Comparison of ENCODE assay signal across 2 cellular contexts in the genomic region with DNA sequence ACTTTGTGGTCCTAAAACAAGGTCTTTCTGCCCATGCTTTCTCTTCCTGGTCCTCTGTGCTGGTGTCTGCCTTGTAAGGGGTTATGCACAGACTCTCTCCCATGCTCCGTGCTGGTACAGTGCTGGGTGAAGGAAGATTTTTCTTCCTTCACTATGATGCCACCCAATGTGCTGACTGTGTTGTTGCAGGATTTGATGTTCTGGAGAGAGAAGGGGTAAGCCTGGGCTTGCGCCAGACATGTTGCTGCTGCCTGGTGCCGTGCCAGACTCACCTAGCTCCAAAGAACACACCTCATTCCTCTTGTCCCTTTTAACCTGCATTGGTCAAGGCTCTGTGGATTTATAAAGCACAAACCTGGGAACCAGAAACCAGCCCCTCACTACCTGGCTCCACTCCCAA.
A peak's percentile ranks its signal among the peaks of the same experiment; 100 is the strongest.
TF ChIP-seq lines count a peak whose summit lies in the region.

No MANE protein-coding gene starts in this region.

TF ChIP-seq in A549, 52 proteins besides CTCF, POLR2A, EP300 and RAD21:
- TF ChIP-seq, protein P1, sequence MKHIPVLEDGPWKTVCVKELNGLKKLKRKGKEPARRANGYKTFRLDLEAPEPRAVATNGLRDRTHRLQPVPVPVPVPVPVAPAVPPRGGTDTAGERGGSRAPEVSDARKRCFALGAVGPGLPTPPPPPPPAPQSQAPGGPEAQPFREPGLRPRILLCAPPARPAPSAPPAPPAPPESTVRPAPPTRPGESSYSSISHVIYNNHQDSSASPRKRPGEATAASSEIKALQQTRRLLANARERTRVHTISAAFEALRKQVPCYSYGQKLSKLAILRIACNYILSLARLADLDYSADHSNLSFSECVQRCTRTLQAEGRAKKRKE (CRISPR knock-in tag; IDR thresholded peaks at IDR 0.05; ENCODE audit: low read depth) = no peak
- TF ChIP-seq CHD4 (IDR thresholded peaks at IDR 0.05; ENCODE audit: borderline replicate concordance) = no peak
- no peak for TF ChIP-seq EHMT2 (IDR thresholded peaks at IDR 0.05; ENCODE audit: low read depth)
- no peak for TF ChIP-seq NFE2L2 (conservative IDR thresholded peaks at IDR 0.05; ENCODE audit: low read length)
- TF ChIP-seq, protein P2, sequence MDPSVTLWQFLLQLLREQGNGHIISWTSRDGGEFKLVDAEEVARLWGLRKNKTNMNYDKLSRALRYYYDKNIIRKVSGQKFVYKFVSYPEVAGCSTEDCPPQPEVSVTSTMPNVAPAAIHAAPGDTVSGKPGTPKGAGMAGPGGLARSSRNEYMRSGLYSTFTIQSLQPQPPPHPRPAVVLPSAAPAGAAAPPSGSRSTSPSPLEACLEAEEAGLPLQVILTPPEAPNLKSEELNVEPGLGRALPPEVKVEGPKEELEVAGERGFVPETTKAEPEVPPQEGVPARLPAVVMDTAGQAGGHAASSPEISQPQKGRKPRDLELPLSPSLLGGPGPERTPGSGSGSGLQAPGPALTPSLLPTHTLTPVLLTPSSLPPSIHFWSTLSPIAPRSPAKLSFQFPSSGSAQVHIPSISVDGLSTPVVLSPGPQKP (IDR thresholded peaks at IDR 0.05; ENCODE audit: low read depth, low read length) = no peak
- TF ChIP-seq GATA3 (IDR thresholded peaks at IDR 0.05; ENCODE audit: borderline replicate concordance) = no peak
- TF ChIP-seq, protein P3, sequence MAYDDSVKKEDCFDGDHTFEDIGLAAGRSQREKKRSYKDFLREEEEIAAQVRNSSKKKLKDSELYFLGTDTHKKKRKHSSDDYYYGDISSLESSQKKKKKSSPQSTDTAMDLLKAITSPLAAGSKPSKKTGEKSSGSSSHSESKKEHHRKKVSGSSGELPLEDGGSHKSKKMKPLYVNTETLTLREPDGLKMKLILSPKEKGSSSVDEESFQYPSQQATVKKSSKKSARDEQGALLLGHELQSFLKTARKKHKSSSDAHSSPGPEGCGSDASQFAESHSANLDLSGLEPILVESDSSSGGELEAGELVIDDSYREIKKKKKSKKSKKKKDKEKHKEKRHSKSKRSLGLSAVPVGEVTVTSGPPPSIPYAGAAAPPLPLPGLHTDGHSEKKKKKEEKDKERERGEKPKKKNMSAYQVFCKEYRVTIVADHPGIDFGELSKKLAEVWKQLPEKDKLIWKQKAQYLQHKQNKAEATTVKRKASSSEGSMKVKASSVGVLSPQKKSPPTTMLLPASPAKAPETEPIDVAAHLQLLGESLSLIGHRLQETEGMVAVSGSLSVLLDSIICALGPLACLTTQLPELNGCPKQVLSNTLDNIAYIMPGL (CRISPR knock-in tag; IDR thresholded peaks at IDR 0.05; ENCODE audit: borderline replicate concordance) = no peak
- TF ChIP-seq HOXA7 (CRISPR knock-in tag; IDR thresholded peaks at IDR 0.05) = no peak
- no peak for TF ChIP-seq FOSL2 (IDR thresholded peaks at IDR 0.05)
- no peak for TF ChIP-seq FOSL2 (CRISPR knock-in tag; IDR thresholded peaks at IDR 0.05)
- no peak for TF ChIP-seq FOSB (CRISPR knock-in tag; IDR thresholded peaks at IDR 0.05)
- no peak for TF ChIP-seq HOXB5 (CRISPR knock-in tag; IDR thresholded peaks at IDR 0.05)
- no peak for TF ChIP-seq CHD2 (IDR thresholded peaks at IDR 0.05; ENCODE audit: low read length, partially characterized antibody)
- TF ChIP-seq NPAS2 (CRISPR knock-in tag; IDR thresholded peaks at IDR 0.05; ENCODE audit: borderline replicate concordance) = no peak
- no peak for TF ChIP-seq ZFP36 (IDR thresholded peaks at IDR 0.05; ENCODE audit: borderline replicate concordance, partially characterized antibody)
- no peak for TF ChIP-seq TP53 (CRISPR knock-in tag; IDR thresholded peaks at IDR 0.05)
- TF ChIP-seq RARB (CRISPR knock-in tag; IDR thresholded peaks at IDR 0.05) = no peak
- TF ChIP-seq ZC3H11A (IDR thresholded peaks at IDR 0.05) = no peak
- no peak for TF ChIP-seq FOXS1 (CRISPR knock-in tag; IDR thresholded peaks at IDR 0.05)
- no peak for TF ChIP-seq NR3C1 (IDR thresholded peaks at IDR 0.05)

TF ChIP-seq in HepG2, 621 proteins besides CTCF, POLR2A, EP300 and RAD21 (continues in another document):
- TF ChIP-seq, protein P4, sequence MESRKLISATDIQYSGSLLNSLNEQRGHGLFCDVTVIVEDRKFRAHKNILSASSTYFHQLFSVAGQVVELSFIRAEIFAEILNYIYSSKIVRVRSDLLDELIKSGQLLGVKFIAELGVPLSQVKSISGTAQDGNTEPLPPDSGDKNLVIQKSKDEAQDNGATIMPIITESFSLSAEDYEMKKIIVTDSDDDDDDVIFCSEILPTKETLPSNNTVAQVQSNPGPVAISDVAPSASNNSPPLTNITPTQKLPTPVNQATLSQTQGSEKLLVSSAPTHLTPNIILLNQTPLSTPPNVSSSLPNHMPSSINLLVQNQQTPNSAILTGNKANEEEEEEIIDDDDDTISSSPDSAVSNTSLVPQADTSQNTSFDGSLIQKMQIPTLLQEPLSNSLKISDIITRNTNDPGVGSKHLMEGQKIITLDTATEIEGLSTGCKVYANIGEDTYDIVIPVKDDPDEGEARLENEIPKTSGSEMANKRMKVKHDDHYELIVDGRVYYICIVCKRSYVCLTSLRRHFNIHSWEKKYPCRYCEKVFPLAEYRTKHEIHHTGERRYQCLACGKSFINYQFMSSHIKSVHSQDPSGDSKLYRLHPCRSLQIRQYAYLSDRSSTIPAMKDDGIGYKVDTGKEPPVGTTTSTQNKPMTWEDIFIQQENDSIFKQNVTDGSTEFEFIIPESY (CRISPR knock-in tag; IDR thresholded peaks at IDR 0.05) = no peak
- TF ChIP-seq STAG1 (CRISPR knock-in tag; IDR thresholded peaks at IDR 0.05) (peak; percentile 66), ZBTB20 (CRISPR knock-in tag; IDR thresholded peaks at IDR 0.05; ENCODE audit: borderline replicate concordance, low read depth) (no peak), ZFP62 (CRISPR knock-in tag; IDR thresholded peaks at IDR 0.05) (no peak), SALL1 (CRISPR knock-in tag; IDR thresholded peaks at IDR 0.05) (peak; percentile 17; the same call in 1 of the 2 replicates), ZNF713 (CRISPR knock-in tag; IDR thresholded peaks at IDR 0.05) (no peak), ZNF563 (CRISPR knock-in tag; IDR thresholded peaks at IDR 0.05) (no peak), FIP1L1 (IDR thresholded peaks at IDR 0.05; ENCODE audit: borderline replicate concordance, insufficient read depth, low read depth, low read length) (no peak), HOXA7 (CRISPR knock-in tag; IDR thresholded peaks at IDR 0.05) (no peak), CCDC6 (CRISPR knock-in tag; IDR thresholded peaks at IDR 0.05) (no peak), ZNF629 (CRISPR knock-in tag; conservative IDR thresholded peaks at IDR 0.05) (no peak), PAX8 (CRISPR knock-in tag; IDR thresholded peaks at IDR 0.05; ENCODE audit: borderline replicate concordance) (no peak), KDM1A (CRISPR knock-in tag; IDR thresholded peaks at IDR 0.05) (no peak), CREB1 (IDR thresholded peaks at IDR 0.05) (no peak), CREB1 (CRISPR knock-in tag; IDR thresholded peaks at IDR 0.05) (no peak), KDM3A (CRISPR knock-in tag; IDR thresholded peaks at IDR 0.05; ENCODE audit: low read depth) (no peak), ZNF253 (CRISPR knock-in tag; IDR thresholded peaks at IDR 0.05; ENCODE audit: borderline replicate concordance) (no peak), ZNF530 (CRISPR knock-in tag; IDR thresholded peaks at IDR 0.05; ENCODE audit: low read depth) (no peak), IRF2 (CRISPR knock-in tag; IDR thresholded peaks at IDR 0.05) (0 out of 2 replicates have a peak, but pooled peaks have one; percentile 30), ZBTB3 (CRISPR knock-in tag; IDR thresholded peaks at IDR 0.05; ENCODE audit: borderline replicate concordance, low read depth) (no peak), FOXJ3 (CRISPR knock-in tag; IDR thresholded peaks at IDR 0.05; ENCODE audit: borderline replicate concordance) (no peak), SMAD9 (CRISPR knock-in tag; IDR thresholded peaks at IDR 0.05) (no peak), RARA (CRISPR knock-in tag; IDR thresholded peaks at IDR 0.05) (no peak), RBM22 (optimal IDR thresholded peaks at IDR 0.05; ENCODE audit: low read length) (no peak), ZNF790 (CRISPR knock-in tag; IDR thresholded peaks at IDR 0.05; ENCODE audit: borderline replicate concordance) (no peak), SOX13 (IDR thresholded peaks at IDR 0.05) (no peak), SOX13 (CRISPR knock-in tag; conservative IDR thresholded peaks at IDR 0.05 in 1 of 2, IDR thresholded peaks at IDR 0.05 in 1 of 2) (no peak), GATAD1 (CRISPR knock-in tag; IDR thresholded peaks at IDR 0.05) (no peak), XRCC5 (optimal IDR thresholded peaks at IDR 0.05; ENCODE audit: low read length) (no peak), ZNF33B (CRISPR knock-in tag; IDR thresholded peaks at IDR 0.05) (no peak), HDAC2 (CRISPR knock-in tag; IDR thresholded peaks at IDR 0.05) (no peak), SMC3 (IDR thresholded peaks at IDR 0.05; ENCODE audit: low read length) (peak; percentile 42; the same call in 1 of the 2 replicates), ZNF879 (CRISPR knock-in tag; IDR thresholded peaks at IDR 0.05) (no peak), BRD4 (CRISPR knock-in tag; IDR thresholded peaks at IDR 0.05) (no peak), ZSCAN22 (CRISPR knock-in tag; IDR thresholded peaks at IDR 0.05) (no peak), ZNF577 (CRISPR knock-in tag; IDR thresholded peaks at IDR 0.05; ENCODE audit: borderline replicate concordance, low read depth) (no peak)
- TF ChIP-seq, protein P5, sequence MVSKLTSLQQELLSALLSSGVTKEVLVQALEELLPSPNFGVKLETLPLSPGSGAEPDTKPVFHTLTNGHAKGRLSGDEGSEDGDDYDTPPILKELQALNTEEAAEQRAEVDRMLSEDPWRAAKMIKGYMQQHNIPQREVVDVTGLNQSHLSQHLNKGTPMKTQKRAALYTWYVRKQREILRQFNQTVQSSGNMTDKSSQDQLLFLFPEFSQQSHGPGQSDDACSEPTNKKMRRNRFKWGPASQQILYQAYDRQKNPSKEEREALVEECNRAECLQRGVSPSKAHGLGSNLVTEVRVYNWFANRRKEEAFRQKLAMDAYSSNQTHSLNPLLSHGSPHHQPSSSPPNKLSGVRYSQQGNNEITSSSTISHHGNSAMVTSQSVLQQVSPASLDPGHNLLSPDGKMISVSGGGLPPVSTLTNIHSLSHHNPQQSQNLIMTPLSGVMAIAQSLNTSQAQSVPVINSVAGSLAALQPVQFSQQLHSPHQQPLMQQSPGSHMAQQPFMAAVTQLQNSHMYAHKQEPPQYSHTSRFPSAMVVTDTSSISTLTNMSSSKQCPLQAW (CRISPR knock-in tag; IDR thresholded peaks at IDR 0.05) = no peak
- TF ChIP-seq, protein P6, sequence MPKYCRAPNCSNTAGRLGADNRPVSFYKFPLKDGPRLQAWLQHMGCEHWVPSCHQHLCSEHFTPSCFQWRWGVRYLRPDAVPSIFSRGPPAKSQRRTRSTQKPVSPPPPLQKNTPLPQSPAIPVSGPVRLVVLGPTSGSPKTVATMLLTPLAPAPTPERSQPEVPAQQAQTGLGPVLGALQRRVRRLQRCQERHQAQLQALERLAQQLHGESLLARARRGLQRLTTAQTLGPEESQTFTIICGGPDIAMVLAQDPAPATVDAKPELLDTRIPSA (CRISPR knock-in tag; IDR thresholded peaks at IDR 0.05; ENCODE audit: borderline replicate concordance) = no peak
- TF ChIP-seq, protein P7, sequence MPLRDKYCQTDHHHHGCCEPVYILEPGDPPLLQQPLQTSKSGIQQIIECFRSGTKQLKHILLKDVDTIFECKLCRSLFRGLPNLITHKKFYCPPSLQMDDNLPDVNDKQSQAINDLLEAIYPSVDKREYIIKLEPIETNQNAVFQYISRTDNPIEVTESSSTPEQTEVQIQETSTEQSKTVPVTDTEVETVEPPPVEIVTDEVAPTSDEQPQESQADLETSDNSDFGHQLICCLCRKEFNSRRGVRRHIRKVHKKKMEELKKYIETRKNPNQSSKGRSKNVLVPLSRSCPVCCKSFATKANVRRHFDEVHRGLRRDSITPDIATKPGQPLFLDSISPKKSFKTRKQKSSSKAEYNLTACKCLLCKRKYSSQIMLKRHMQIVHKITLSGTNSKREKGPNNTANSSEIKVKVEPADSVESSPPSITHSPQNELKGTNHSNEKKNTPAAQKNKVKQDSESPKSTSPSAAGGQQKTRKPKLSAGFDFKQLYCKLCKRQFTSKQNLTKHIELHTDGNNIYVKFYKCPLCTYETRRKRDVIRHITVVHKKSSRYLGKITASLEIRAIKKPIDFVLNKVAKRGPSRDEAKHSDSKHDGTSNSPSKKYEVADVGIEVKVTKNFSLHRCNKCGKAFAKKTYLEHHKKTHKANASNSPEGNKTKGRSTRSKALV (CRISPR knock-in tag; IDR thresholded peaks at IDR 0.05) = no peak
- TF ChIP-seq, protein P8, sequence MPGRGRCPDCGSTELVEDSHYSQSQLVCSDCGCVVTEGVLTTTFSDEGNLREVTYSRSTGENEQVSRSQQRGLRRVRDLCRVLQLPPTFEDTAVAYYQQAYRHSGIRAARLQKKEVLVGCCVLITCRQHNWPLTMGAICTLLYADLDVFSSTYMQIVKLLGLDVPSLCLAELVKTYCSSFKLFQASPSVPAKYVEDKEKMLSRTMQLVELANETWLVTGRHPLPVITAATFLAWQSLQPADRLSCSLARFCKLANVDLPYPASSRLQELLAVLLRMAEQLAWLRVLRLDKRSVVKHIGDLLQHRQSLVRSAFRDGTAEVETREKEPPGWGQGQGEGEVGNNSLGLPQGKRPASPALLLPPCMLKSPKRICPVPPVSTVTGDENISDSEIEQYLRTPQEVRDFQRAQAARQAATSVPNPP (CRISPR knock-in tag; IDR thresholded peaks at IDR 0.05) = 0 out of 2 replicates have a peak, but pooled peaks have one; percentile 2
- TF ChIP-seq, protein P9, sequence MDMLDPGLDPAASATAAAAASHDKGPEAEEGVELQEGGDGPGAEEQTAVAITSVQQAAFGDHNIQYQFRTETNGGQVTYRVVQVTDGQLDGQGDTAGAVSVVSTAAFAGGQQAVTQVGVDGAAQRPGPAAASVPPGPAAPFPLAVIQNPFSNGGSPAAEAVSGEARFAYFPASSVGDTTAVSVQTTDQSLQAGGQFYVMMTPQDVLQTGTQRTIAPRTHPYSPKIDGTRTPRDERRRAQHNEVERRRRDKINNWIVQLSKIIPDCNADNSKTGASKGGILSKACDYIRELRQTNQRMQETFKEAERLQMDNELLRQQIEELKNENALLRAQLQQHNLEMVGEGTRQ (IDR thresholded peaks at IDR 0.05; ENCODE audit: low read depth, low read length) = no peak
- TF ChIP-seq, protein P9 (CRISPR knock-in tag; IDR thresholded peaks at IDR 0.05; ENCODE audit: borderline replicate concordance) = no peak
- TF ChIP-seq, protein P10, sequence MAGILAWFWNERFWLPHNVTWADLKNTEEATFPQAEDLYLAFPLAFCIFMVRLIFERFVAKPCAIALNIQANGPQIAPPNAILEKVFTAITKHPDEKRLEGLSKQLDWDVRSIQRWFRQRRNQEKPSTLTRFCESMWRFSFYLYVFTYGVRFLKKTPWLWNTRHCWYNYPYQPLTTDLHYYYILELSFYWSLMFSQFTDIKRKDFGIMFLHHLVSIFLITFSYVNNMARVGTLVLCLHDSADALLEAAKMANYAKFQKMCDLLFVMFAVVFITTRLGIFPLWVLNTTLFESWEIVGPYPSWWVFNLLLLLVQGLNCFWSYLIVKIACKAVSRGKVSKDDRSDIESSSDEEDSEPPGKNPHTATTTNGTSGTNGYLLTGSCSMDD (CRISPR knock-in tag; IDR thresholded peaks at IDR 0.05) = no peak
- TF ChIP-seq, protein P11, sequence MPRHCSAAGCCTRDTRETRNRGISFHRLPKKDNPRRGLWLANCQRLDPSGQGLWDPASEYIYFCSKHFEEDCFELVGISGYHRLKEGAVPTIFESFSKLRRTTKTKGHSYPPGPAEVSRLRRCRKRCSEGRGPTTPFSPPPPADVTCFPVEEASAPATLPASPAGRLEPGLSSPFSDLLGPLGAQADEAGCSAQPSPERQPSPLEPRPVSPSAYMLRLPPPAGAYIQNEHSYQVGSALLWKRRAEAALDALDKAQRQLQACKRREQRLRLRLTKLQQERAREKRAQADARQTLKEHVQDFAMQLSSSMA (CRISPR knock-in tag; IDR thresholded peaks at IDR 0.05) = no peak
